4 cellular contexts compared by ENCODE assay signal in the genomic region with DNA sequence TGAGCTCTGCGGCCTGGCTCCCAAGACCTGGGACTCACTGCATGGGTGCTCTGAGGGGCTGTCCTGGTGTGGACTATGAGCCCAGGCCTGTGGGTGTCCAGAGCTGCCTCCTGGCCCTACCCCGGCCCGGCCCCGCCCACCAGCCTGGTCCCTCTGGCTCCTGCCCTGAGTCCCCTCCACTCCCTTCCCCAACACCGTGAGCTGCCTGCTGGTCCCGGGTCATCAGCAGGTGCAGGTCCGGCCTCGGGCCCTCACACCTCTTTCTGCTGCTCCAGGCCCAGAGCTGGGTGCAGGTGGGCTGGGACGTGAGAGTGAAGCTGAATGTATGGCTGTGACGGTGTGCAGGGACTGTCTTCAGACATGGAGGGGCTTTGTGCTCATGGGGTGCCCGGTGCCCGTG.
DNase-seq lines count a peak whose midpoint lies in the region; ATAC-seq and TF ChIP-seq lines count a peak whose summit lies in the region.
"Not testable (repeated sequence)": the region's sequence is repeated elsewhere in the genome, so short reads cannot be mapped to it uniquely, and the experiment has no call there.

No MANE protein-coding gene starts in this region.

- H3K27me3 ChIP-seq in RWPE2 (ENCODE audit: insufficient read depth, poor library complexity, severe bottlenecking); upper lobe of left lung: not testable (repeated sequence)

- H3K9me3 ChIP-seq in RWPE2 (ENCODE audit: severe bottlenecking); upper lobe of left lung: not testable (repeated sequence)

- 100% methylated on average over 1 of the region's 12 CpGs; no CpG with 5 or more reads in 1 of the 2 donors for WGBS in upper lobe of left lung, 2 donors

- H3K4me1 ChIP-seq in RWPE2 (ENCODE audit: insufficient read depth, poor library complexity, severe bottlenecking); upper lobe of left lung: not testable (repeated sequence)

- not testable (repeated sequence) for H3K27ac ChIP-seq in RWPE2 (ENCODE audit: poor library complexity, severe bottlenecking); upper lobe of left lung

- not testable (repeated sequence) for ATAC-seq in RWPE2 (ENCODE audit: low read depth)
- peak; percentile 3 to 8 for ATAC-seq in upper lobe of left lung (ENCODE audit: low FRiP score in 2 of 2)

- not testable (repeated sequence) for TF ChIP-seq POLR2A in upper lobe of left lung (IDR thresholded peaks at IDR 0.05)

- intact Hi-C loops in cardiac septum (cut with DNase I); posterior vena cava (cut with DNase I): not testable (repeated sequence)

- not testable (repeated sequence) for H3K36me3 ChIP-seq in RWPE2 (ENCODE audit: low read depth); upper lobe of left lung

- not testable (repeated sequence) for H3K4me3 ChIP-seq in RWPE2 (ENCODE audit: severe bottlenecking); upper lobe of left lung

- DNase-seq in RWPE2 (ENCODE audit: low spot score) = peak; percentile 39
- peak; percentile 5 for DNase-seq in cardiac septum (ENCODE audit: low spot score)
- peak; percentile 45 for DNase-seq in posterior vena cava (ENCODE audit: low spot score)
- not testable (repeated sequence) for DNase-seq in upper lobe of left lung

- not testable (repeated sequence) for TF ChIP-seq CTCF in RWPE2 (IDR thresholded peaks at IDR 0.05; ENCODE audit: poor library complexity, severe bottlenecking); upper lobe of left lung (IDR thresholded peaks at IDR 0.05)

- TF ChIP-seq EP300 in upper lobe of left lung (IDR thresholded peaks at IDR 0.05) = not testable (repeated sequence)
